Comparison of ENCODE assay signal across 1 cellular context in genomic region chr12:106126441-106127288, GRCh38.
TF ChIP-seq lines count a peak whose summit lies in the region.

No MANE protein-coding gene starts in this region.

TF ChIP-seq in GM23338, 12 proteins besides CTCF, POLR2A, EP300 and RAD21 (continued from another document):
- TF ChIP-seq, protein P1, sequence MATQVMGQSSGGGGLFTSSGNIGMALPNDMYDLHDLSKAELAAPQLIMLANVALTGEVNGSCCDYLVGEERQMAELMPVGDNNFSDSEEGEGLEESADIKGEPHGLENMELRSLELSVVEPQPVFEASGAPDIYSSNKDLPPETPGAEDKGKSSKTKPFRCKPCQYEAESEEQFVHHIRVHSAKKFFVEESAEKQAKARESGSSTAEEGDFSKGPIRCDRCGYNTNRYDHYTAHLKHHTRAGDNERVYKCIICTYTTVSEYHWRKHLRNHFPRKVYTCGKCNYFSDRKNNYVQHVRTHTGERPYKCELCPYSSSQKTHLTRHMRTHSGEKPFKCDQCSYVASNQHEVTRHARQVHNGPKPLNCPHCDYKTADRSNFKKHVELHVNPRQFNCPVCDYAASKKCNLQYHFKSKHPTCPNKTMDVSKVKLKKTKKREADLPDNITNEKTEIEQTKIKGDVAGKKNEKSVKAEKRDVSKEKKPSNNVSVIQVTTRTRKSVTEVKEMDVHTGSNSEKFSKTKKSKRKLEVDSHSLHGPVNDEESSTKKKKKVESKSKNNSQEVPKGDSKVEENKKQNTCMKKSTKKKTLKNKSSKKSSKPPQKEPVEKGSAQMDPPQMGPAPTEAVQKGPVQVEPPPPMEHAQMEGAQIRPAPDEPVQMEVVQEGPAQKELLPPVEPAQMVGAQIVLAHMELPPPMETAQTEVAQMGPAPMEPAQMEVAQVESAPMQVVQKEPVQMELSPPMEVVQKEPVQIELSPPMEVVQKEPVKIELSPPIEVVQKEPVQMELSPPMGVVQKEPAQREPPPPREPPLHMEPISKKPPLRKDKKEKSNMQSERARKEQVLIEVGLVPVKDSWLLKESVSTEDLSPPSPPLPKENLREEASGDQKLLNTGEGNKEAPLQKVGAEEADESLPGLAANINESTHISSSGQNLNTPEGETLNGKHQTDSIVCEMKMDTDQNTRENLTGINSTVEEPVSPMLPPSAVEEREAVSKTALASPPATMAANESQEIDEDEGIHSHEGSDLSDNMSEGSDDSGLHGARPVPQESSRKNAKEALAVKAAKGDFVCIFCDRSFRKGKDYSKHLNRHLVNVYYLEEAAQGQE (IDR thresholded peaks at IDR 0.05; ENCODE audit: unreplicated experiment): no peak
TF ChIP-seq in GM23338: peak in this region for 0.
